ENCODE assay signal across 10 cellular contexts in the genomic region with DNA sequence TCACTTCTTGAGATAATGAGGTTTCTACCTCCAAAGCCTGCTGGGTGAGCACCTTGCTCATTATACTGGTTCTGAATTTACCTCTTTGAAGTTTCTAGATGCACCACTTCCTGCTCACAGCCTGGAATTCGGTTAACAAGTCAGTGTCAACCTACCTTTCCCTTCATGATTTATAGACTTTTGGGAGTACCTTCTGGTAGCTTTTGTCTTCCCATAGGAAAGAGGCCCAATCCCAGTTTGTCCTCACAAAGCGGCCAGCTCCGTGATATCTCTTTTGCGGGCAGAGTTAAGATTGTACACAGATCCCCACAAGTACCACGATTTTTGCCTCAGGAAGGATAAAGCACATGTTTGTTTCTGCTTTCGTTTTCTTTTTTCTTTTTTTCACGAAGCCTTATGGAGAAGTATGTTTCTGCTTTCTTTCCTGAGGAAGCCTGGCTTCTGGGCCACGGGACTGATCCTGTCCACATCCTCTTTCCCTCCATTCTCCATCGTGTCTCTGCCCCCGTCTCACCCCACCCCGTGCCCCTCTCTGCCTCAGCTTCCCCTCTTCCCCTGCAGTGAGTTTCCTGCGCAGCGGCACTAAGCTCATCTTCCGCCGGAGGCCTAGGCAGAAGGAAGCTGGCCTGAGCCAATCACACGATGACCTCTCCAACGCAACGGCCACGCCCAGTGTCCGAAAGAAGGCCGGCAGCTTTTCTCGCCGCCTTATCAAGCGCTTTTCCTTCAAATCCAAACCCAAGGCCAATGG. TPM values are rescaled to one million over a fixed set of nuclear protein-coding genes. Genes with fewer than 3 reads are reported as not detected.
DNase-seq lines count a peak whose midpoint lies in the region; TF ChIP-seq lines count a peak whose summit lies in the region.
"Had no signal": no experiment of that assay in that cellular context is flagged by ENCODE, and none has a peak within 500 bp of the region (broad histone marks: within the 10 kb centered on the region; RNA-seq: fewer than 3 reads in every experiment).

No MANE protein-coding gene starts in this region.

- no peaks in the 10 kb centered on the region for H3K27me3 ChIP-seq in mucosa of rectum (ENCODE audit: control insufficient read depth in 2 of 2, insufficient read depth in 2 of 2, low read length in 2 of 2)
- H3K27me3 ChIP-seq in transverse colon, result no peaks in the 10 kb centered on the region
- H3K27me3 ChIP-seq in SK-N-SH (ENCODE audit: insufficient read depth), result no peaks in the 10 kb centered on the region

- H3K9me3 ChIP-seq in mucosa of rectum (ENCODE audit: control insufficient read depth in 2 of 2, low read length in 2 of 2) (no peaks in the 10 kb centered on the region), transverse colon (no peaks in the 10 kb centered on the region), SK-N-SH (no peaks in the 10 kb centered on the region)

- peaks cover 3 to 5% of the 10 kb centered on the region in 2 donors for H3K4me1 ChIP-seq in mucosa of rectum (ENCODE audit: control insufficient read depth in 2 of 2, insufficient read depth in 2 of 2, low read length in 2 of 2)
- H3K4me1 ChIP-seq in transverse colon, result peaks cover 0 to 7% (median 3%) of the 10 kb centered on the region in 4 donors
- peaks cover 5 to 6% of the 10 kb centered on the region in 2 experiments; a peak in 3 of 4 replicates for H3K4me1 ChIP-seq in SK-N-SH (ENCODE audit: control insufficient read depth in 1 of 2, insufficient read depth in 2 of 2, low read depth in 1 of 2, low read length in 1 of 2)

- TF ChIP-seq CTCF in transverse colon (IDR thresholded peaks at IDR 0.05) (no peak), SK-N-SH (IDR thresholded peaks at IDR 0.05) (no peak)

- in situ Hi-C loops in transverse colon (cut with MboI; ENCODE audit: low pct_ligation_motif_present in 1 of 4, low pct_unique_long_range_greater_than_20kb in 1 of 4, low sequenced_read_pairs in 3 of 4), result no loop called here

- peaks cover 35% of the 10 kb centered on the region for H3K4me1 Mint-ChIP-seq in activated naive CD4-positive, alpha-beta T cell treated with anti-CD3 and anti-CD28 coated beads for 36 hours (ENCODE audit: low read depth)

- peaks cover 30% of the 10 kb centered on the region for H3K36me3 Mint-ChIP-seq in activated naive CD4-positive, alpha-beta T cell treated with anti-CD3 and anti-CD28 coated beads for 36 hours (ENCODE audit: low read depth)

- TF ChIP-seq EP300 in transverse colon (IDR thresholded peaks at IDR 0.05; ENCODE audit: low read depth) (no peak), SK-N-SH (IDR thresholded peaks at IDR 0.05; ENCODE audit: borderline replicate concordance in 1 of 2, low read depth in 1 of 2, low read length in 1 of 2) (no peak)

- H3K4me3 ChIP-seq in mucosa of rectum (ENCODE audit: low read length in 2 of 2), result no peak overlapping the region
- H3K4me3 ChIP-seq in transverse colon, result no peak overlapping the region
- H3K4me3 ChIP-seq in SK-N-SH (ENCODE audit: low read depth in 2 of 2, low read length in 1 of 2), result no peak overlapping the region

- intact Hi-C loops in activated naive CD4-positive, alpha-beta T cell treated with anti-CD3 and anti-CD28 coated beads for 36 hours (cut with micrococcal nuclease), result loop anchor here (1.0 kb wide), 1 partner anchor 8 kb away; the partner anchor contains the start of gene C2CD2L
- intact Hi-C loops in transverse colon (cut with DNase I; ENCODE audit: low total_unique reads), result no loop called here

- TF ChIP-seq RAD21 in SK-N-SH (IDR thresholded peaks at IDR 0.05; ENCODE audit: low read length), result no peak

- H3K4me2 ChIP-seq in SK-N-SH, result no peak overlapping the region

- H3K9ac ChIP-seq in mucosa of rectum (ENCODE audit: low read depth in 1 of 2, low read length in 2 of 2) (no peak overlapping the region), SK-N-SH (no peak overlapping the region)

- no peaks in the 10 kb centered on the region for H3K79me2 ChIP-seq in SK-N-SH (ENCODE audit: insufficient read depth)

- CTCF ChIA-PET in activated naive CD4-positive, alpha-beta T cell treated with anti-CD3 and anti-CD28 coated beads for 36 hours (lab: Charles Lee), result interaction anchor here (0.5 to 1.2 kb wide), 4 partner anchors 53 to 773 kb away, joined by 3 to 5 read pairs (median 4); partner anchors contain the start of gene CD3D
- CTCF ChIA-PET in SK-N-SH (lab: Yijun Ruan, JAX), result interaction anchor here (1.3 to 2.0 kb wide), 2 partner anchors 13 to 16 kb away, joined by 3 to 6 read pairs; partner anchors contain the start of gene DPAGT1

- peak; percentile 66 for DNase-seq in activated naive CD4-positive, alpha-beta T cell treated with anti-CD3 and anti-CD28 coated beads for 36 hours
- no peak for DNase-seq in activated naive CD4-positive, alpha-beta T cell treated with Interleukin-2 at 50 U/mL for 16 hours
- DNase-seq in central memory CD4-positive, alpha-beta T cell, result peak; percentile 67
- DNase-seq in transverse colon (peak; percentile 36), GM03348 (ENCODE audit: low spot score) (no peak), SK-N-SH (no peak), NCI-H1417 treated with DMSO at 0.1 percent for 48 hours (lab: John Stamatoyannopoulos, UW) (no peak)
- DNase-seq: amniotic stem cell had no signal

- 55 to 69% methylated on average over 15 to 24 of the region's 24 CpGs for WGBS in transverse colon (ENCODE audit: low coverage in 1 of 2), 2 donors
- 90% methylated on average over 24 of the region's 24 CpGs for WGBS in SK-N-SH (ENCODE audit: low lambda C conversion rate)

- H3K27ac ChIP-seq in mucosa of rectum (ENCODE audit: low read depth in 2 of 2, low read length in 2 of 2) (peak overlapping the region; percentile 37 to 71), transverse colon (peak overlapping the region; percentile 32 to 48 (median 41)), SK-N-SH (ENCODE audit: low read depth in 2 of 2, low read length in 1 of 2) (no peak overlapping the region)

- H3K9me2 ChIP-seq in SK-N-SH, result no peaks in the 10 kb centered on the region

- H3K27me3 Mint-ChIP-seq in activated naive CD4-positive, alpha-beta T cell treated with anti-CD3 and anti-CD28 coated beads for 36 hours (ENCODE audit: low read depth), result no peaks in the 10 kb centered on the region

- no peaks in the 10 kb centered on the region for H3K9me3 Mint-ChIP-seq in activated naive CD4-positive, alpha-beta T cell treated with anti-CD3 and anti-CD28 coated beads for 36 hours
- H3K9me3 Mint-ChIP-seq: nephron had no signal

- H2AFZ ChIP-seq in SK-N-SH (ENCODE audit: low read depth), result no peak overlapping the region

- peak overlapping the region; percentile 96 for H3K27ac Mint-ChIP-seq in activated naive CD4-positive, alpha-beta T cell treated with anti-CD3 and anti-CD28 coated beads for 36 hours
- H3K27ac Mint-ChIP-seq: nephron had no signal

- TF ChIP-seq POLR2A in transverse colon (IDR thresholded peaks at IDR 0.05), result no peak

- POLR2A ChIA-PET in SK-N-SH (lab: Yijun Ruan, JAX), result no interaction called here

- H3K4me3 Mint-ChIP-seq in activated naive CD4-positive, alpha-beta T cell treated with anti-CD3 and anti-CD28 coated beads for 36 hours, result peak overlapping the region; percentile 76
- H3K4me3 Mint-ChIP-seq: nephron had no signal

- H3K36me3 ChIP-seq in mucosa of rectum (ENCODE audit: control insufficient read depth in 2 of 2, insufficient read depth in 2 of 2, low read length in 2 of 2), result peaks cover 40 to 49% of the 10 kb centered on the region in 2 donors
- H3K36me3 ChIP-seq in transverse colon, result peaks cover 0 to 25% (median 2%) of the 10 kb centered on the region in 4 donors
- H3K36me3 ChIP-seq in SK-N-SH (replicated peaks in 1 of 2; ENCODE audit: control insufficient read depth in 1 of 2, insufficient read depth in 2 of 2, low read length in 1 of 2), result peaks cover 0 to 48% of the 10 kb centered on the region in 2 experiments

- no peaks in the 10 kb centered on the region for H4K20me1 ChIP-seq in SK-N-SH (ENCODE audit: insufficient read depth)

- H3F3A ChIP-seq in SK-N-SH (replicated peaks; ENCODE audit: insufficient read depth), result peaks cover 12% of the 10 kb centered on the region

TF ChIP-seq in SK-N-SH, 30 proteins besides CTCF, POLR2A, EP300 and RAD21:
- no peak for TF ChIP-seq ELF1 (IDR thresholded peaks at IDR 0.05)

RNA-seq across cellular contexts. Expression of gene HINFP, which starts 5.7 kb away (rescaled TPM):
- total RNA-seq in activated naive CD4-positive, alpha-beta T cell treated with anti-CD3 and anti-CD28 coated beads for 36 hours, result 10 to 100 TPM; 24.5 to 25.2 TPM
- 10 to 100 TPM; 20.7 to 63.6 (median 48.2) TPM for total RNA-seq in transverse colon
- 21.8 and 36.1 TPM in 2 replicates for polyA plus RNA-seq in SK-N-SH (2012; rRNA removed)
- 10.6 and 14.6 TPM in 2 replicates for polyA plus RNA-seq in SK-N-SH (2012; cell fraction: cytosol; rRNA removed)
- 113 and 143 TPM in 2 replicates for polyA plus RNA-seq in SK-N-SH (2012; cell fraction: nucleus; rRNA removed)

RNA-seq across cellular contexts. Expression of gene C2CD2L, which starts 8.5 kb away (rescaled TPM):
- 10 to 100 TPM; 20.1 to 20.8 TPM for total RNA-seq in activated naive CD4-positive, alpha-beta T cell treated with anti-CD3 and anti-CD28 coated beads for 36 hours
- 10 to 100 TPM; 11.5 to 56.9 (median 32.7) TPM for total RNA-seq in transverse colon
- polyA plus RNA-seq in SK-N-SH (2012; rRNA removed), result 7.6 and 8.6 TPM in 2 replicates
- polyA plus RNA-seq in SK-N-SH (2012; cell fraction: cytosol; rRNA removed), result 3.5 and 5.3 TPM in 2 replicates
- polyA plus RNA-seq in SK-N-SH (2012; cell fraction: nucleus; rRNA removed), result 27.1 and 27.9 TPM in 2 replicates

RNA-seq across cellular contexts. Expression of gene DPAGT1, which starts 14.0 kb away (rescaled TPM):
- total RNA-seq in activated naive CD4-positive, alpha-beta T cell treated with anti-CD3 and anti-CD28 coated beads for 36 hours, result 10 to 100 TPM; 52.2 to 53.1 TPM
- total RNA-seq in transverse colon, result 10 to 100 TPM in 3 of 4 donors, 1 to 10 TPM in 1; 4.5 to 63.9 (median 26.3) TPM
- 99.5 and 128 TPM in 2 replicates for polyA plus RNA-seq in SK-N-SH (2012; rRNA removed)
- 68.0 and 70.3 TPM in 2 replicates for polyA plus RNA-seq in SK-N-SH (2012; cell fraction: cytosol; rRNA removed)
- 182 and 268 TPM in 2 replicates for polyA plus RNA-seq in SK-N-SH (2012; cell fraction: nucleus; rRNA removed)

RNA-seq across cellular contexts. Expression of gene HMBS, which starts 31.0 kb away (rescaled TPM):
- 10 to 100 TPM; 27.9 to 29.4 TPM for total RNA-seq in activated naive CD4-positive, alpha-beta T cell treated with anti-CD3 and anti-CD28 coated beads for 36 hours
- 100 to 1,000 TPM in 1 of 4 donors, 10 to 100 TPM in 2, not detected in 1; 10.8 to 353 (median 21.3) TPM for total RNA-seq in transverse colon
- 69.4 and 77.4 TPM in 2 replicates for polyA plus RNA-seq in SK-N-SH (2012; rRNA removed)
- polyA plus RNA-seq in SK-N-SH (2012; cell fraction: cytosol; rRNA removed), result 38.8 and 60.3 TPM in 2 replicates
- 116 and 126 TPM in 2 replicates for polyA plus RNA-seq in SK-N-SH (2012; cell fraction: nucleus; rRNA removed)

RNA-seq across cellular contexts. Expression of gene ABCG4, which starts 33.2 kb away (rescaled TPM):
- under 1 TPM; 0.12 to 0.31 TPM for total RNA-seq in activated naive CD4-positive, alpha-beta T cell treated with anti-CD3 and anti-CD28 coated beads for 36 hours
- under 1 TPM in 1 of 4 donors, not detected in 3; 0.14 TPM for total RNA-seq in transverse colon
- 0.50 and 0.72 TPM in 2 replicates for polyA plus RNA-seq in SK-N-SH (2012; rRNA removed)
- 0.27 and 0.38 TPM in 2 replicates for polyA plus RNA-seq in SK-N-SH (2012; cell fraction: cytosol; rRNA removed)
- 2.5 and 3.0 TPM in 2 replicates for polyA plus RNA-seq in SK-N-SH (2012; cell fraction: nucleus; rRNA removed)

Comparison
In these comparisons a context has a peak if more than half of its experiments do, and no peak if none do; other contexts are left out.
1. DNase-seq: peak in activated naive CD4-positive, alpha-beta T cell treated with anti-CD3 and anti-CD28 coated beads for 36 hours (single experiment), central memory CD4-positive, alpha-beta T cell (single experiment) and transverse colon (single experiment); none in activated naive CD4-positive, alpha-beta T cell treated with Interleukin-2 at 50 U/mL for 16 hours (single experiment), GM03348 (single experiment), SK-N-SH (single experiment) and NCI-H1417 treated with DMSO at 0.1 percent for 48 hours (single experiment).
2. H3K27ac ChIP-seq: peak in mucosa of rectum (2 of 2) and transverse colon (4 of 4); none in SK-N-SH (0 of 2).